24 cellular contexts compared by ENCODE assay signal in genomic region chr15:69434679-69435078, GRCh38. TPM values are rescaled to one million over a fixed set of nuclear protein-coding genes. Genes with fewer than 3 reads are reported as not detected.
"Had no signal": no experiment of that assay in that cellular context is flagged by ENCODE, and none has a peak within 500 bp of the region (broad histone marks: within the 10 kb centered on the region; RNA-seq: fewer than 3 reads in every experiment).

No MANE protein-coding gene starts in this region.

- DNase-seq: dermis blood vessel endothelial cell; effector memory CD4-positive, alpha-beta T cell; erythroblast; head of caudate nucleus; left cardiac atrium; left lung; mesendoderm; midbrain; naive thymus-derived CD4-positive, alpha-beta T cell; nucleus accumbens; sigmoid colon; stimulated activated CD4-positive, alpha-beta T cell treated with anti-CD3 and anti-CD28 coated beads, Interleukin-4, amount 100 ng/mL, for 4 hours; stimulated activated naive CD8-positive, alpha-beta T cell treated with anti-CD3 and anti-CD28 coated beads, Interleukin-15, Interleukin-2, amounts not matched to agents 100 U/mL and 50 U/mL, for 24 hours; testis; tibial artery had no signal

- ATAC-seq: left cardiac atrium; left lung; naive thymus-derived CD4-positive, alpha-beta T cell; right cardiac atrium; stimulated activated memory B cell treated with anti-CD40 and anti-IgM and Interleukin-4, amounts not matched to agents 10 μg/mL and 1 μg/mL and 100 μg/mL, for 72 hours; stimulated activated naive CD8-positive, alpha-beta T cell treated with anti-CD3 and anti-CD28 coated beads, Interleukin-15, Interleukin-2, amounts not matched to agents 100 U/mL and 50 U/mL, for 24 hours had no signal

- H2AFZ ChIP-seq: neural progenitor cell had no signal

- H3K27me3 ChIP-seq: left lung, neural progenitor cell, sigmoid colon, testis, tibial artery, upper lobe of left lung, vagina had no signal

- H3K4me1 ChIP-seq: neural progenitor cell, prostate gland, sigmoid colon, testis, tibial artery, upper lobe of left lung, vagina had no signal

- FAIRE-seq: endothelial cell of umbilical vein, frontal cortex had no signal

- H3K27ac ChIP-seq: coronary artery, left lung, neural progenitor cell, prostate gland, sigmoid colon, testis, tibial artery, upper lobe of left lung had no signal

- H3K4me2 ChIP-seq: neural progenitor cell had no signal

- H3K4me3 ChIP-seq: coronary artery, left lung, neural progenitor cell, prostate gland, sigmoid colon, testis, tibial artery, upper lobe of left lung, vagina had no signal

- H3K9ac ChIP-seq: neural progenitor cell had no signal

- H3K9me3 ChIP-seq: left lung, prostate gland, sigmoid colon, testis, tibial artery, upper lobe of left lung, vagina had no signal

- H3K36me3 ChIP-seq: left lung, prostate gland, sigmoid colon, upper lobe of left lung, vagina had no signal

RNA-seq across cellular contexts. Expression of gene KIF23, which starts 20.5 kb away (rescaled TPM):
- polyA plus RNA-seq: naive thymus-derived CD4-positive, alpha-beta T cell had no signal
